In genomic region chr17:39107973-39108372, GRCh38 we compare ENCODE assay signal across 30 cellular contexts. TPM values are rescaled to one million over a fixed set of nuclear protein-coding genes. Genes with fewer than 3 reads are reported as not detected.
"Had no signal": no experiment of that assay in that cellular context is flagged by ENCODE, and none has a peak within 500 bp of the region (broad histone marks: within the 10 kb centered on the region; RNA-seq: fewer than 3 reads in every experiment).

No MANE protein-coding gene starts in this region.

- H3K27me3 ChIP-seq: adrenal gland, breast epithelium, colonic mucosa, dorsolateral prefrontal cortex, esophagus muscularis mucosa, suprapubic skin, tibial nerve had no signal

- FAIRE-seq: astrocyte, frontal cortex, small intestine, TTC549 had no signal

- H3K4me3 ChIP-seq: adrenal gland, breast epithelium, colonic mucosa, dorsolateral prefrontal cortex, esophagus muscularis mucosa, left lung, suprapubic skin, tibial nerve had no signal

- DNase-seq: activated B cell treated with CpG ODN at 0.5 μM for 24 hours; activated CD4-positive, alpha-beta T cell treated with anti-CD3 and anti-CD28 coated beads for 36 hours; activated CD4-positive, alpha-beta T cell treated with anti-CD3 and anti-CD28 coated beads, Interleukin-2, amount 50 U/mL, for 4 hours; activated CD8-positive, alpha-beta memory T cell treated with anti-CD3 and anti-CD28 coated beads for 24 hours; activated CD8-positive, alpha-beta memory T cell treated with anti-CD3 and anti-CD28 coated beads, Interleukin-2, amount 50 U/mL, for 4 hours; activated T-cell treated with anti-CD3 and anti-CD28 coated beads, Interleukin-2, amount 50 U/mL, for 24 hours; adrenal gland; colonic mucosa; dorsolateral prefrontal cortex; effector memory CD8-positive, alpha-beta T cell; hippocampal formation; kidney glomerular epithelial cell; left lung; nucleus accumbens; small intestine; stimulated activated CD4-positive, alpha-beta T cell treated with anti-CD3 and anti-CD28 coated beads, Interleukin-2, amount 100 ng/mL, for 24 hours; stimulated activated naive CD8-positive, alpha-beta T cell treated with anti-CD3 and anti-CD28 coated beads, Interleukin-15, amount 100 ng/mL, for 72 hours had no signal

- H3K27ac ChIP-seq: adrenal gland, breast epithelium, colonic mucosa, dorsolateral prefrontal cortex, esophagus muscularis mucosa, left lung, suprapubic skin, tibial nerve had no signal

- H3K4me1 ChIP-seq: adrenal gland, breast epithelium, colonic mucosa, left lung, suprapubic skin, tibial nerve had no signal

- H3K36me3 ChIP-seq: adrenal gland, breast epithelium, colonic mucosa, esophagus muscularis mucosa, left lung, suprapubic skin, tibial nerve had no signal

- ATAC-seq: activated CD4-positive, alpha-beta T cell treated with anti-CD3 and anti-CD28 coated beads for 36 hours; activated T-helper 17 cell treated with anti-CD3 and anti-CD28 coated beads, Interleukin-2, amount 50 U/mL, for 72 hours; effector memory CD8-positive, alpha-beta T cell; left lung; sciatic nerve; stimulated activated effector memory CD8-positive, alpha-beta T cell treated with anti-CD3 and anti-CD28 coated beads, Interleukin-12 subunit alpha, Interleukin-12 subunit beta, amount 100 ng/mL, for 72 hours; stimulated activated naive CD8-positive, alpha-beta T cell treated with anti-CD3 and anti-CD28 coated beads, Interleukin-15, amount 100 ng/mL, for 72 hours had no signal

- H3K9me3 ChIP-seq: adrenal gland, breast epithelium, colonic mucosa, esophagus muscularis mucosa, left lung, suprapubic skin, tibial nerve had no signal

RNA-seq across cellular contexts. Expression of gene PLXDC1, which starts 43.5 kb away (rescaled TPM):
- total RNA-seq: activated B cell treated with CpG ODN at 0.5 μM for 24 hours, lung microvascular endothelial cell had no signal

RNA-seq across cellular contexts. Expression of gene ARL5C, which starts 58.0 kb away (rescaled TPM):
- total RNA-seq: activated B cell treated with CpG ODN at 0.5 μM for 24 hours; activated CD4-positive, alpha-beta T cell treated with anti-CD3 and anti-CD28 coated beads for 36 hours; activated T-helper 17 cell treated with anti-CD3 and anti-CD28 coated beads, Interleukin-2, amount 50 U/mL, for 72 hours; adrenal gland; astrocyte; breast epithelium; colonic mucosa; frontal cortex; left lung; lung microvascular endothelial cell; natural killer cell treated with Interleukin-12 subunit alpha and Interleukin-12 subunit beta and Interleukin-15 and Interleukin-18, amount 100 ng/mL, for 72 hours; sciatic nerve; suprapubic skin; tibial nerve had no signal
- polyA plus RNA-seq: adrenal gland, small intestine, urinary bladder had no signal
